ENCODE assay signal across 20 cellular contexts in genomic region chr6:155213611-155214372, GRCh38. TPM values are rescaled to one million over a fixed set of nuclear protein-coding genes. Genes with fewer than 3 reads are reported as not detected.
DNase-seq lines count a peak whose midpoint lies in the region; ATAC-seq and TF ChIP-seq lines count a peak whose summit lies in the region.
"Had no signal": no experiment of that assay in that cellular context is flagged by ENCODE, and none has a peak within 500 bp of the region (broad histone marks: within the 10 kb centered on the region; RNA-seq: fewer than 3 reads in every experiment).

No MANE protein-coding gene starts in this region.

- H3K4me1 ChIP-seq in Panc1 (ENCODE audit: control insufficient read depth, insufficient read depth, low read length), result peaks cover 4% of the 10 kb centered on the region

- H3K36me3 ChIP-seq in Panc1 (ENCODE audit: control insufficient read depth, insufficient read depth, low read length) (no peaks in the 10 kb centered on the region; the same call in none of the 2 replicates), MG63 (no peaks in the 10 kb centered on the region)

- intact Hi-C loops in Panc1 (cut with micrococcal nuclease; ENCODE audit: unreplicated experiment) (no loop called here), sciatic nerve (cut with DNase I) (no loop called here)

- DNase-seq in G401 (ENCODE audit: low spot score) (peak; percentile 36), Panc1 (ENCODE audit: low read depth, low spot score) (no peak), sciatic nerve (ENCODE audit: low spot score) (no peak), CD1c-positive myeloid dendritic cell (ENCODE audit: extremely low spot score) (no peak), MG63 (no peak)
- no peak for DNase-seq in activated effector memory CD4-positive, alpha-beta T cell treated with anti-CD3 and anti-CD28 coated beads, Interleukin-2, amount 50 U/mL, for 16 hours
- DNase-seq: ACHN; AML-193; CD4-positive, alpha-beta T cell; DMS79; GM23248; MM.1S; NCI-H1105 treated with DMSO at 0.1 percent for 48 hours; NCI-H187; NCI-H774; SW 1271 had no signal

- H3K27ac ChIP-seq in Panc1 (ENCODE audit: low read length), result peak overlapping the region; percentile 31; the same call in 1 of the 2 replicates
- H3K27ac ChIP-seq: GM23248 had no signal

- in situ Hi-C loops in G401 (cut with HindIII; ENCODE audit: low sequenced_read_pairs), result no loop called here
- in situ Hi-C loops in Panc1 (cut with HindIII; ENCODE audit: low pct_unique_long_range_greater_than_20kb, low sequenced_read_pairs), result no loop called here

- CTCF ChIA-PET in Panc1 (lab: Charles Lee), result no interaction called here

- H3K27me3 ChIP-seq in Panc1 (ENCODE audit: control insufficient read depth, insufficient read depth, low read length) (no peaks in the 10 kb centered on the region), MG63 (no peaks in the 10 kb centered on the region)

- POLR2A ChIA-PET in Panc1 (lab: Charles Lee), result interaction anchor here (0.6 kb wide), 1 partner anchor 101 kb away, joined by 7 read pairs; no protein-coding TSS in a partner anchor

- ATAC-seq in Panc1 (0 out of 2 replicates have a peak, but pooled peaks have one; percentile 24), esophagus mucosa (peak; percentile 46), sciatic nerve (peak; percentile 38), HG02852 (IDR thresholded peaks at IDR 0.05; ENCODE audit: unreplicated experiment) (no peak)
- ATAC-seq: PC-3 had no signal

- TF ChIP-seq CTCF in Panc1 (IDR thresholded peaks at IDR 0.05), result no peak

- BruUV-seq in Panc1 (replicated peaks; lab: Mats Ljungman, UMichigan), result no TSS peak

- H3K9me3 ChIP-seq in Panc1 (ENCODE audit: control insufficient read depth, insufficient read depth, low read depth, low read length) (no peaks in the 10 kb centered on the region), MG63 (no peaks in the 10 kb centered on the region)

- H3K4me3 ChIP-seq in Panc1 (ENCODE audit: low read depth in 2 of 2, low read length in 2 of 2) (no peak overlapping the region), MG63 (no peak overlapping the region)
- H3K4me3 ChIP-seq: GM23248 had no signal

RNA-seq across cellular contexts. Expression of gene CLDN20, which starts 50.0 kb away (rescaled TPM):
- total RNA-seq in G401 (2014; rRNA removed; shearing (Covaris generic)), result not detected in 2 replicates
- total RNA-seq in Panc1 (2021; ENCODE audit: unreplicated experiment) (not detected), esophagus mucosa (not detected), sciatic nerve (2.2 TPM)
- polyA plus RNA-seq in Panc1 (2012; ENCODE audit: insufficient read length), result 0.24 TPM
- total RNA-seq in MG63 (2014; rRNA removed; shearing (Covaris generic); ENCODE audit: low replicate concordance), result not detected in 2 replicates
- total RNA-seq: CD4-positive, alpha-beta T cell; GM23248; PC-3; SK-MEL-5 had no signal
- polyA plus RNA-seq: GM23248 had no signal
